In the genomic region with DNA sequence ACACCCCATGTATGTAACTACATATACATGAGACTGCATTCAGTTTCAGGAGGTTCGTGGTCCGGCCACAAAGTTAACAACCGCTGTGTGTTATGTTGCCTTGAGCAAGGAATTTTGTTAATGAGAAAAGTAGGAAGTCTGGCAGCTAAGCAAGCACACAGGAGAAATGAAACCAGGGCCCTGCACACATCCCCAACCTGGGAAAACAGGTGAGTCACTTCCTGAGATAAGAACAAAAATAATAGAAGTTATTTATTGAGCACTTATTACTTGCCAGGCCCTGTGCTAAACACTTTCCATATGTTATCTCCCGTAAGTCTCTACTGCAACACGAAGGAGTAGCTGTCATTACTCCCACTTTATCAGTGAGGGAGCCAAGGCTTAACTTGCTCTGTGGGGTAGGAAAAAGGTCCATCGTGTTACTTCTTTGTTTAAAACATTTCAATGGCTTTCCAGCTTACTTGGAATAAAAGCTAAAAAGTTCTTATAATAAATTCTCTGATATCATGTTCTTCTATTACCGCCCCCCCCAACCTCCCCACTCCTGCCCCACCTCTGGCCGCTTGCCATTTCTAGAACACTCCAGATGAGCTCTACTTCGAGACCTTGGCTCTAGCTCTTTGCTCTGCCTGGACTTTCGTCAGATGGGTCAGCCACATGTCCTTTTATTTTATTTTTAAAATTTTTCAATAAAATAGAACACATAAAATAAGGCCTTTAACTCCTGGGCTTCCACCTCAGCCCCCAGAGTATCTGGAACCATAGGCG, we compare ENCODE assay signal across 16 cellular contexts. TPM values are rescaled to one million over a fixed set of nuclear protein-coding genes. Genes with fewer than 3 reads are reported as not detected.
A peak's percentile ranks its signal among the peaks of the same experiment; 100 is the strongest.
DNase-seq lines count a peak whose midpoint lies in the region; ATAC-seq and TF ChIP-seq lines count a peak whose summit lies in the region.
"Had no signal": no experiment of that assay in that cellular context is flagged by ENCODE, and none has a peak within 500 bp of the region (broad histone marks: within the 10 kb centered on the region; RNA-seq: fewer than 3 reads in every experiment).

No MANE protein-coding gene starts in this region.

- no peak overlapping the region for H3K27ac Mint-ChIP-seq in activated CD8-positive, alpha-beta memory T cell treated with anti-CD3 and anti-CD28 coated beads, Interleukin-2, amount 10 ng/mL, durations not matched to agents 7 days and 5 days
- H3K27ac Mint-ChIP-seq: activated naive CD4-positive, alpha-beta T cell treated with anti-CD3 and anti-CD28 coated beads, Interleukin-2, amount 50 U/mL, for 72 hours; CD4-positive, alpha-beta T cell had no signal

- no peak for TF ChIP-seq POLR2A in esophagus muscularis mucosa (IDR thresholded peaks at IDR 0.05; ENCODE audit: low read depth)

- peaks cover 2% of the 10 kb centered on the region for H3K36me3 Mint-ChIP-seq in activated CD8-positive, alpha-beta memory T cell treated with anti-CD3 and anti-CD28 coated beads, Interleukin-2, amount 10 ng/mL, durations not matched to agents 7 days and 5 days
- H3K36me3 Mint-ChIP-seq: activated naive CD4-positive, alpha-beta T cell treated with anti-CD3 and anti-CD28 coated beads, Interleukin-2, amount 50 U/mL, for 72 hours had no signal

- no peaks in the 10 kb centered on the region for H4K20me1 ChIP-seq in OCI-LY3 (ENCODE audit: insufficient read depth, low read length)

- TF ChIP-seq CTCF in OCI-LY3 (IDR thresholded peaks at IDR 0.05; ENCODE audit: low read depth, low read length) (no peak), esophagus muscularis mucosa (IDR thresholded peaks at IDR 0.05) (no peak)

- H3K9me3 ChIP-seq in OCI-LY3 (ENCODE audit: insufficient read depth, low read length), result peaks cover 7% of the 10 kb centered on the region; the same call in 1 of the 2 replicates
- no peaks in the 10 kb centered on the region for H3K9me3 ChIP-seq in mucosa of stomach (ENCODE audit: control insufficient read depth, low read length)
- H3K9me3 ChIP-seq in esophagus muscularis mucosa, result no peaks in the 10 kb centered on the region
- H3K9me3 ChIP-seq: suprapubic skin had no signal

- H3K27me3 Mint-ChIP-seq in activated CD8-positive, alpha-beta memory T cell treated with anti-CD3 and anti-CD28 coated beads, Interleukin-2, amount 10 ng/mL, durations not matched to agents 7 days and 5 days, result peaks cover 5% of the 10 kb centered on the region
- H3K27me3 Mint-ChIP-seq: CD4-positive, alpha-beta T cell had no signal

- no peaks in the 10 kb centered on the region for H3K27me3 ChIP-seq in OCI-LY3 (ENCODE audit: low read depth, low read length)
- H3K27me3 ChIP-seq in mucosa of stomach (ENCODE audit: control insufficient read depth, insufficient read depth, low read length), result no peaks in the 10 kb centered on the region
- no peaks in the 10 kb centered on the region for H3K27me3 ChIP-seq in esophagus muscularis mucosa
- H3K27me3 ChIP-seq: suprapubic skin had no signal

- DNase-seq in DMS53 (lab: John Stamatoyannopoulos, UW) (peak; percentile 38), DMS53 treated with DMSO at 0.1 percent for 48 hours (lab: John Stamatoyannopoulos, UW; ENCODE audit: unreplicated experiment) (no peak), dermis blood vessel endothelial cell (peak; percentile 90), esophagus muscularis mucosa (ENCODE audit: extremely low spot score) (no peak), amniotic stem cell (lab: John Stamatoyannopoulos, UW) (no peak)
- no peak for DNase-seq in activated CD8-positive, alpha-beta memory T cell treated with anti-CD3 and anti-CD28 coated beads, Interleukin-2, amount 10 ng/mL, durations not matched to agents 7 days and 5 days
- DNase-seq: CD4-positive, alpha-beta T cell; central memory CD4-positive, alpha-beta T cell; kidney; NCI-H2029 treated with DMSO at 0.1 percent for 48 hours; NCI-H69 had no signal

- H3K4me3 ChIP-seq in OCI-LY3 (ENCODE audit: low read length) (no peak overlapping the region), mucosa of stomach (ENCODE audit: low read length) (no peak overlapping the region), esophagus muscularis mucosa (no peak overlapping the region)
- H3K4me3 ChIP-seq: suprapubic skin had no signal

- H3K4me2 ChIP-seq in OCI-LY3 (ENCODE audit: low read length), result peak overlapping the region; percentile 50

- no peaks in the 10 kb centered on the region for H3K36me3 ChIP-seq in OCI-LY3 (replicated peaks; ENCODE audit: low read depth, low read length)
- no peaks in the 10 kb centered on the region for H3K36me3 ChIP-seq in mucosa of stomach (ENCODE audit: control insufficient read depth, insufficient read depth, low read length)
- no peaks in the 10 kb centered on the region for H3K36me3 ChIP-seq in esophagus muscularis mucosa
- H3K36me3 ChIP-seq: suprapubic skin had no signal

- peaks cover 27% of the 10 kb centered on the region for H3K4me1 ChIP-seq in OCI-LY3 (ENCODE audit: low read length)
- peaks cover 12% of the 10 kb centered on the region for H3K4me1 ChIP-seq in mucosa of stomach (ENCODE audit: control insufficient read depth, insufficient read depth, low read length)
- H3K4me1 ChIP-seq in esophagus muscularis mucosa, result no peaks in the 10 kb centered on the region
- H3K4me1 ChIP-seq: suprapubic skin had no signal

- no peak for ATAC-seq in activated CD8-positive, alpha-beta memory T cell treated with anti-CD3 and anti-CD28 coated beads, Interleukin-2, amount 10 ng/mL, durations not matched to agents 7 days and 5 days
- ATAC-seq: activated naive CD4-positive, alpha-beta T cell treated with anti-CD3 and anti-CD28 coated beads, Interleukin-2, amount 50 U/mL, for 72 hours had no signal

- H3K4me1 Mint-ChIP-seq in activated CD8-positive, alpha-beta memory T cell treated with anti-CD3 and anti-CD28 coated beads, Interleukin-2, amount 10 ng/mL, durations not matched to agents 7 days and 5 days, result peaks cover 14% of the 10 kb centered on the region

- no peaks in the 10 kb centered on the region for H3K79me2 ChIP-seq in OCI-LY3 (ENCODE audit: low read length)

- TF ChIP-seq EP300 in esophagus muscularis mucosa (IDR thresholded peaks at IDR 0.05), result no peak

- no peak overlapping the region for H3K9ac ChIP-seq in OCI-LY3 (ENCODE audit: low read length)
- peak overlapping the region; percentile 46 for H3K9ac ChIP-seq in mucosa of stomach (ENCODE audit: low read length)

- no peaks in the 10 kb centered on the region for H3K9me3 Mint-ChIP-seq in activated CD8-positive, alpha-beta memory T cell treated with anti-CD3 and anti-CD28 coated beads, Interleukin-2, amount 10 ng/mL, durations not matched to agents 7 days and 5 days (ENCODE audit: low read depth)
- H3K9me3 Mint-ChIP-seq: CD4-positive, alpha-beta T cell had no signal

- 71% methylated on average over 11 of the region's 11 CpGs for WGBS in esophagus muscularis mucosa

- CTCF ChIA-PET in activated CD8-positive, alpha-beta memory T cell treated with anti-CD3 and anti-CD28 coated beads, Interleukin-2, amount 10 ng/mL, durations not matched to agents 7 days and 5 days (lab: Charles Lee), result no interaction called here

- 0 out of 2 replicates have a peak overlapping the region, but pooled peaks have one; percentile 41 for H2AFZ ChIP-seq in OCI-LY3 (ENCODE audit: low read depth, low read length)

- intact Hi-C loops in esophagus muscularis mucosa (cut with DNase I), result no loop called here

- no peak overlapping the region for H3K27ac ChIP-seq in OCI-LY3 (ENCODE audit: low read length)
- no peak overlapping the region for H3K27ac ChIP-seq in esophagus muscularis mucosa (replicated peaks in 1 of 4)
- H3K27ac ChIP-seq: 22Rv1, suprapubic skin had no signal

- H3K4me3 Mint-ChIP-seq in activated CD8-positive, alpha-beta memory T cell treated with anti-CD3 and anti-CD28 coated beads, Interleukin-2, amount 10 ng/mL, durations not matched to agents 7 days and 5 days, result no peak overlapping the region
- H3K4me3 Mint-ChIP-seq: CD4-positive, alpha-beta T cell had no signal

RNA-seq across cellular contexts. Expression of gene PLAC8, which starts 36.2 kb away (rescaled TPM):
- total RNA-seq in dermis blood vessel endothelial cell (0.34 and 1.1 TPM in 2 replicates), esophagus muscularis mucosa (1 to 10 TPM in 3 of 4 donors, under 1 TPM in 1; 0.78 to 3.5 (median 2.0) TPM)
- 10 to 100 TPM; 23.3 to 44.2 TPM for total RNA-seq in activated CD8-positive, alpha-beta memory T cell treated with anti-CD3 and anti-CD28 coated beads, Interleukin-2, amount 10 ng/mL, durations not matched to agents 7 days and 5 days

Comparison
In these comparisons a context has a peak if more than half of its experiments do, and no peak if none do; other contexts are left out.
1. DNase-seq: peak in DMS53 (single experiment) and dermis blood vessel endothelial cell (single experiment); none in DMS53 treated with DMSO at 0.1 percent for 48 hours (single experiment), esophagus muscularis mucosa (single experiment), amniotic stem cell (single experiment) and activated CD8-positive, alpha-beta memory T cell treated with anti-CD3 and anti-CD28 coated beads, Interleukin-2, amount 10 ng/mL, durations not matched to agents 7 days and 5 days (single experiment).
2. RNA of gene PLAC8, which starts 36.2 kb away (total RNA-seq): 23.3 to 44.2 TPM in activated CD8-positive, alpha-beta memory T cell treated with anti-CD3 and anti-CD28 coated beads, Interleukin-2, amount 10 ng/mL, durations not matched to agents 7 days and 5 days; 0.78 to 3.5 TPM in esophagus muscularis mucosa and 0.34 to 1.1 TPM in dermis blood vessel endothelial cell; every median in the first group is over 4 times any median in the second.